Comparison of ENCODE assay signal across 8 cellular contexts in the genomic region with DNA sequence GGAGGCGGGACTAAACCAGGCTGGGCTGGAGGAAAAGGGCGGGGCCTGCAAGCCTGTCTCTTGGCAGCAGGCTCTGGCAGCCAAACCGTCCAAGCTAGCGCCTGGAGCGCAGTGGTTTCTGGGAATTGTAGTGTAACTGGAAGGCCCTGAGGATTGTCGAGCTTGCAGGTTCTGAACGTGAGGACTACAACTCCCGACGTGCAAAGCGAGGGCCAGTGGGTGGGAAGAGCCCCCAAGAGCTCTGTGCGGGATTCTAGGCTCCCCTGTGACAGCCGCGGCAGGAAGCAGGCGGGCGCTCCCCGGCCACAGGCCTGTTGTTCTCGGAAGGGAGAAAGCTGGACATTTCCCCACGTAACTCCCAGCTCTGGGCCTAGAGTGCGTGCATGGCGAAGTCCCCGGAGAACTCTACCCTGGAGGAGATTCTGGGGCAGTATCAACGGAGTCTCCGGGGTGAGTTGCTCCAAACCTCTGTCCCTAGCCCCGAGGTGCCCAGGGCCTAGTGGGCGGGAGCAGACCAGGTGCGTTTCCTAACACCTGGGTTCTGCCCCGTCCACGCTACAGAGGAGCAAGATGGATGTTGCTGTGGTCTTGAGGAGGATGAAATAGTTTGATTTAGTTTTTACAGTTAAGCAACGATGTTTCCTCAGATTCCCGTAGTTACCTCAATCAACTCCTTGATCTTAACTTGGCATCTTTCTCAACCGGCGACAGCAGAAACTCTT. TPM values are rescaled to one million over a fixed set of nuclear protein-coding genes. Genes with fewer than 3 reads are reported as not detected.
DNase-seq lines count a peak whose midpoint lies in the region; ATAC-seq and TF ChIP-seq lines count a peak whose summit lies in the region.

A gene (plus strand): TSS at position 251 of the 722 bp plus-strand sequence. CDS start 133 bp downstream, at position 384.

- intact Hi-C loops in activated B cell treated with CpG ODN at 0.5 μM for 24 hours (cut with micrococcal nuclease): loop anchor here (1.0 to 10.0 kb wide), 16 partner anchors 13 to 1737 kb away; a partner anchor contains a TSS

- POLR2A ChIA-PET in activated B cell treated with CpG ODN at 0.5 μM for 24 hours (lab: Charles Lee): interaction anchor here (0.5 to 4.5 kb wide), 22 partner anchors 9 to 1608 kb away, joined by 3 to 66 read pairs (median 5); a partner anchor contains a TSS

- in situ Hi-C loops in GM18951 (cut with MboI; ENCODE audit: low sequenced_read_pairs, unreplicated experiment): no loop called here

- H3K4me3 Mint-ChIP-seq in activated B cell treated with CpG ODN at 0.5 μM for 24 hours (peak within 1 kb of the TSS; percentile 95), immature natural killer cell (peak within 1 kb of the TSS; percentile 97 to 100 (median 99))

- H3K9me3 Mint-ChIP-seq in activated B cell treated with CpG ODN at 0.5 μM for 24 hours: no peaks in the 10 kb centered on the region
- no peaks in the 10 kb centered on the region for H3K9me3 Mint-ChIP-seq in immature natural killer cell

- TF ChIP-seq POLR2A in GM18951 (IDR thresholded peaks at IDR 0.05; ENCODE audit: extremely low read depth, insufficient read depth, insufficient read length): peak; percentile 82

- H3K27me3 Mint-ChIP-seq in activated B cell treated with CpG ODN at 0.5 μM for 24 hours (no peaks in the 10 kb centered on the region), immature natural killer cell (ENCODE audit: low read depth in 3 of 3) (peaks cover 18 to 24% (median 24%) of the 10 kb centered on the region in 3 donors)

- H3K27ac ChIP-seq in caudate nucleus (ENCODE audit: low read depth, low read length): peak within 1 kb of the TSS; percentile 98

- peaks cover 20% of the 10 kb centered on the region for H3K36me3 Mint-ChIP-seq in activated B cell treated with CpG ODN at 0.5 μM for 24 hours (ENCODE audit: low read depth)
- peaks cover 0 to under 1% (median under 1%) of the 10 kb centered on the region in 3 donors for H3K36me3 Mint-ChIP-seq in immature natural killer cell

- peak within 1 kb of the TSS; percentile 98 for H3K27ac Mint-ChIP-seq in activated B cell treated with CpG ODN at 0.5 μM for 24 hours
- peak within 1 kb of the TSS; percentile 95 to 100 (median 100) for H3K27ac Mint-ChIP-seq in immature natural killer cell

- DNase-seq in AG08395 (ENCODE audit: low spot score): peak; percentile 96
- peak; percentile 99 for DNase-seq in NCI-H345 (lab: John Stamatoyannopoulos, UW)
- peak; percentile 83 for DNase-seq in activated B cell treated with CpG ODN at 0.5 μM for 24 hours
- DNase-seq in caudate nucleus (lab: John Stamatoyannopoulos, UW): peak; percentile 86 to 100 (median 99)
- peak; percentile 92 to 93 (median 92) for DNase-seq in immature natural killer cell
- peak; percentile 99 for DNase-seq in smooth muscle cell of the brain vasculature (ENCODE audit: low read depth, low spot score)

- ATAC-seq in HG03196 (IDR thresholded peaks at IDR 0.05; ENCODE audit: unreplicated experiment): peak; percentile 80
- peak; percentile 80 for ATAC-seq in activated B cell treated with CpG ODN at 0.5 μM for 24 hours (ENCODE audit: low read depth)

- no peak for TF ChIP-seq CTCF in activated B cell treated with CpG ODN at 0.5 μM for 24 hours (IDR thresholded peaks at IDR 0.05)

- CTCF ChIA-PET in activated B cell treated with CpG ODN at 0.5 μM for 24 hours (lab: Charles Lee): interaction anchor here (1.2 kb wide), 1 partner anchor 38 kb away, joined by 3 read pairs; no protein-coding TSS in a partner anchor

- H3K4me1 Mint-ChIP-seq in activated B cell treated with CpG ODN at 0.5 μM for 24 hours (peaks cover 41% of the 10 kb centered on the region), immature natural killer cell (peaks cover 29 to 37% of the 10 kb centered on the region in 2 donors)

RNA-seq across cellular contexts. Expression of the gene that starts here (rescaled TPM):
- total RNA-seq in activated B cell treated with CpG ODN at 0.5 μM for 24 hours: 33.4 and 41.2 TPM in 2 replicates
- 10 to 100 TPM; 11.9 to 20.3 (median 14.0) TPM for polyA plus RNA-seq in immature natural killer cell

Comparison
In these comparisons a context has a peak if more than half of its experiments do, and no peak if none do; other contexts are left out.
1. Peak in every context shown above with its lines: DNase-seq, ATAC-seq and H3K27ac ChIP-seq.